Comparison of ENCODE assay signal across 15 cellular contexts in genomic region chr3:32593903-32594525, GRCh38. TPM values are rescaled to one million over a fixed set of nuclear protein-coding genes. Genes with fewer than 3 reads are reported as not detected.
A peak's percentile ranks its signal among the peaks of the same experiment; 100 is the strongest.
DNase-seq lines count a peak whose midpoint lies in the region; ATAC-seq and TF ChIP-seq lines count a peak whose summit lies in the region.
"Had no signal": no experiment of that assay in that cellular context is flagged by ENCODE, and none has a peak within 500 bp of the region (broad histone marks: within the 10 kb centered on the region; RNA-seq: fewer than 3 reads in every experiment).

No MANE protein-coding gene starts in this region.

- no peak for TF ChIP-seq EP300 in gastroesophageal sphincter (IDR thresholded peaks at IDR 0.05)

- no peaks in the 10 kb centered on the region for H3K9me3 ChIP-seq in left ventricle myocardium inferior (replicated peaks)
- H3K9me3 ChIP-seq in mammary epithelial cell (replicated peaks; ENCODE audit: insufficient read depth, low read length): no peaks in the 10 kb centered on the region
- no peaks in the 10 kb centered on the region for H3K9me3 ChIP-seq in gastroesophageal sphincter
- H3K9me3 ChIP-seq in aorta (ENCODE audit: control insufficient read depth, low read length): no peaks in the 10 kb centered on the region
- H3K9me3 ChIP-seq in tibial artery: no peaks in the 10 kb centered on the region
- H3K9me3 ChIP-seq: neutrophil, suprapubic skin had no signal

- no peaks in the 10 kb centered on the region for H3K27me3 ChIP-seq in left ventricle myocardium inferior (ENCODE audit: low read depth)
- H3K27me3 ChIP-seq in mammary epithelial cell (ENCODE audit: insufficient read depth, low read length): no peaks in the 10 kb centered on the region
- H3K27me3 ChIP-seq in gastroesophageal sphincter: no peaks in the 10 kb centered on the region
- H3K27me3 ChIP-seq in aorta (ENCODE audit: control insufficient read depth in 1 of 2, insufficient read depth in 2 of 2, low read length in 1 of 2): no peaks in the 10 kb centered on the region
- no peaks in the 10 kb centered on the region for H3K27me3 ChIP-seq in tibial artery
- H3K27me3 ChIP-seq: neutrophil, suprapubic skin had no signal

- no peaks in the 10 kb centered on the region for H4K20me1 ChIP-seq in mammary epithelial cell (ENCODE audit: insufficient read depth, low read length)

- dilution Hi-C loops in mammary epithelial cell (cut with HindIII; ENCODE audit: low sequenced_read_pairs): no loop called here

- no peak overlapping the region for H2AFZ ChIP-seq in mammary epithelial cell (ENCODE audit: low read depth, low read length)

- TF ChIP-seq CTCF in left ventricle myocardium inferior (IDR thresholded peaks at IDR 0.05; ENCODE audit: borderline replicate concordance) (no peak), mammary epithelial cell (conservative IDR thresholded peaks at IDR 0.05 in 1 of 2, IDR thresholded peaks at IDR 0.05 in 1 of 2; ENCODE audit: extremely low read depth in 1 of 2, insufficient read depth in 1 of 2, low read depth in 1 of 2, low read length in 2 of 2) (no peak), gastroesophageal sphincter (IDR thresholded peaks at IDR 0.05) (no peak), tibial artery (IDR thresholded peaks at IDR 0.05) (no peak)

- H3K27ac ChIP-seq in left ventricle myocardium inferior (replicated peaks): no peak overlapping the region
- H3K27ac ChIP-seq in mammary epithelial cell (ENCODE audit: insufficient read depth, low read depth, low read length): no peak overlapping the region
- no peak overlapping the region for H3K27ac ChIP-seq in gastroesophageal sphincter
- H3K27ac ChIP-seq in aorta (ENCODE audit: low read depth in 1 of 2, low read length in 2 of 2): peak overlapping the region; percentile 22 to 59
- peak overlapping the region in 1 of 2 donors; percentile 34 for H3K27ac ChIP-seq in tibial artery
- H3K27ac ChIP-seq: neutrophil, suprapubic skin had no signal

- no peak for TF ChIP-seq POLR2A in gastroesophageal sphincter (IDR thresholded peaks at IDR 0.05)

- intact Hi-C loops in Right ventricle myocardium superior (cut with DNase I) (no loop called here), left ventricle myocardium inferior (cut with micrococcal nuclease) (no loop called here), mammary epithelial cell (cut with micrococcal nuclease) (no loop called here), aorta (cut with DNase I) (no loop called here), tibial artery (cut with DNase I; ENCODE audit: low total_unique reads) (no loop called here)

- H3K4me2 ChIP-seq in mammary epithelial cell (ENCODE audit: insufficient read depth, low read depth, low read length): no peak overlapping the region

- CTCF ChIA-PET in mammary epithelial cell (lab: Charles Lee; ENCODE audit: low non-redundant PET): no interaction called here

- whole genome bisulfite sequencing in mammary epithelial cell (ENCODE audit: low coverage, missing lambda C conversion rate): 4% methylated on average over 4 of the region's 4 CpGs
- 38 to 42% methylated on average over 4 of the region's 4 CpGs for WGBS in gastroesophageal sphincter (ENCODE audit: low coverage in 1 of 2), 2 donors
- 2 to 6% methylated on average over 4 of the region's 4 CpGs for WGBS in aorta, 2 donors

- H3K79me2 ChIP-seq in mammary epithelial cell (ENCODE audit: insufficient read depth, low read length): no peaks in the 10 kb centered on the region

- in situ Hi-C loops in mammary epithelial cell (cut with MboI; ENCODE audit: low sequenced_read_pairs in 2 of 2): no loop called here

- H3K36me3 ChIP-seq in left ventricle myocardium inferior (no peaks in the 10 kb centered on the region), mammary epithelial cell (ENCODE audit: insufficient read depth, low read length) (no peaks in the 10 kb centered on the region), gastroesophageal sphincter (no peaks in the 10 kb centered on the region), aorta (ENCODE audit: control insufficient read depth in 1 of 2, insufficient read depth in 2 of 2, low read length in 1 of 2) (no peaks in the 10 kb centered on the region), tibial artery (no peaks in the 10 kb centered on the region)
- H3K36me3 ChIP-seq: neutrophil, suprapubic skin had no signal

- no peak for DNase-seq in Right ventricle myocardium superior
- DNase-seq in left ventricle myocardium inferior: no peak
- DNase-seq in mammary epithelial cell: peak; percentile 67
- DNase-seq in aorta: no peak
- no peak for DNase-seq in tibial artery
- DNase-seq in stimulated activated CD4-positive, alpha-beta T cell treated with anti-CD3 and anti-CD28 coated beads, Interleukin-1b, Interleukin-23, amount 100 ng/mL, for 48 hours: no peak
- no peak for DNase-seq in AML-193 (lab: John Stamatoyannopoulos, UW)
- DNase-seq: activated CD4-positive, alpha-beta T cell treated with anti-CD3 and anti-CD28 coated beads, Interleukin-2, amount 50 U/mL, for 4 hours; Calu3; NCI-H1092 treated with DMSO at 0.1 percent for 48 hours; NCI-H510A had no signal

- BruUV-seq in mammary epithelial cell (replicated peaks; lab: Mats Ljungman, UMichigan): no TSS peak

- H3K4me3 ChIP-seq in left ventricle myocardium inferior: no peak overlapping the region
- no peak overlapping the region for H3K4me3 ChIP-seq in mammary epithelial cell (replicated peaks in 1 of 3; ENCODE audit: insufficient read depth in 1 of 3, low read depth in 2 of 3, low read length in 3 of 3)
- H3K4me3 ChIP-seq in gastroesophageal sphincter: no peak overlapping the region
- H3K4me3 ChIP-seq in aorta (ENCODE audit: low read length in 2 of 2): no peak overlapping the region
- H3K4me3 ChIP-seq in tibial artery: no peak overlapping the region
- H3K4me3 ChIP-seq: suprapubic skin had no signal

- H3K4me1 ChIP-seq in left ventricle myocardium inferior: peaks cover 43% of the 10 kb centered on the region
- peaks cover 4% of the 10 kb centered on the region for H3K4me1 ChIP-seq in mammary epithelial cell (ENCODE audit: insufficient read depth, low read length)
- no peaks in the 10 kb centered on the region for H3K4me1 ChIP-seq in gastroesophageal sphincter
- peaks cover 3 to 4% of the 10 kb centered on the region in 2 donors for H3K4me1 ChIP-seq in aorta (ENCODE audit: control insufficient read depth in 1 of 2, insufficient read depth in 2 of 2, low read length in 2 of 2)
- H3K4me1 ChIP-seq in tibial artery: peaks cover 0 to 38% (median 10%) of the 10 kb centered on the region in 4 donors
- H3K4me1 ChIP-seq: suprapubic skin had no signal

- ATAC-seq in Right ventricle myocardium superior (ENCODE audit: poor library complexity) (peak; percentile 47), gastroesophageal sphincter (peak; percentile 67), aorta (ENCODE audit: low FRiP score) (no peak)
- ATAC-seq: activated T-helper 17 cell treated with anti-CD3 and anti-CD28 coated beads, Interleukin-2, amount 50 U/mL, for 72 hours had no signal

- H3K9ac ChIP-seq in mammary epithelial cell (ENCODE audit: insufficient read depth, low read length): no peak overlapping the region

RNA-seq across cellular contexts. Expression of gene DYNC1LI1, which starts 23.4 kb away (rescaled TPM):
- total RNA-seq in Right ventricle myocardium superior: 50.9 TPM
- 53.8 TPM for total RNA-seq in left ventricle myocardium inferior
- 10 to 100 TPM; 30.2 to 43.8 TPM for total RNA-seq in mammary epithelial cell
- 20.8 TPM for polyA plus RNA-seq in mammary epithelial cell
- polyA minus RNA-seq in mammary epithelial cell: 23.3 TPM
- 10 to 100 TPM; 29.1 to 75.6 (median 36.3) TPM for total RNA-seq in gastroesophageal sphincter
- 10 to 100 TPM; 32.2 to 39.3 TPM for total RNA-seq in aorta
- 10 to 100 TPM; 26.7 to 29.7 TPM for polyA plus RNA-seq in aorta

Comparison
In these comparisons a context has a peak if more than half of its experiments do, and no peak if none do; other contexts are left out.
1. H3K27ac ChIP-seq: peak in aorta (2 of 2); none in left ventricle myocardium inferior (single experiment), mammary epithelial cell (single experiment) and gastroesophageal sphincter (0 of 4).